Comparison of ENCODE assay signal across 17 cellular contexts in genomic region chr1:115067460-115067859, GRCh38. TPM values are rescaled to one million over a fixed set of nuclear protein-coding genes. Genes with fewer than 3 reads are reported as not detected.
A peak's percentile ranks its signal among the peaks of the same experiment; 100 is the strongest.
DNase-seq lines count a peak whose midpoint lies in the region; ATAC-seq, FAIRE-seq and TF ChIP-seq lines count a peak whose summit lies in the region.
"Had no signal": no experiment of that assay in that cellular context is flagged by ENCODE, and none has a peak within 500 bp of the region (broad histone marks: within the 10 kb centered on the region; RNA-seq: fewer than 3 reads in every experiment).

No MANE protein-coding gene starts in this region.

- H3K36me3 Mint-ChIP-seq in activated CD8-positive, alpha-beta T cell treated with anti-CD3 and anti-CD28 coated beads, Interleukin-2, amount 10 ng/mL, durations not matched to agents 7 days and 5 days (ENCODE audit: low read depth) = peaks cover 4% of the 10 kb centered on the region
- peaks cover 22% of the 10 kb centered on the region for H3K36me3 Mint-ChIP-seq in natural killer cell

- DNase-seq in AG08396 (ENCODE audit: low spot score) = peak; percentile 26
- DNase-seq in RPMI7951 (ENCODE audit: low read depth) = peak; percentile 86
- DNase-seq in dedifferentiated amniotic fluid mesenchymal stem cell (ENCODE audit: extremely low spot score) = peak; percentile 62
- DNase-seq in non-pigmented ciliary epithelial cell (ENCODE audit: low read depth) = peak; percentile 30
- DNase-seq in activated CD8-positive, alpha-beta T cell treated with anti-CD3 and anti-CD28 coated beads, Interleukin-2, amount 10 ng/mL, durations not matched to agents 7 days and 5 days = no peak
- DNase-seq in GM12892 (ENCODE audit: insufficient read length) = no peak
- DNase-seq in natural killer cell = no peak
- DNase-seq: activated CD4-positive, CD25-positive, alpha-beta regulatory T cell treated with anti-CD3 and anti-CD28 coated beads, Interleukin-2, amount 50 U/mL, for 72 hours; activated T-cell treated with anti-CD3 and anti-CD28 coated beads, Interleukin-2, amount 50 U/mL, for 4 hours; NCI-H1436 had no signal

- CTCF ChIA-PET in activated CD8-positive, alpha-beta T cell treated with anti-CD3 and anti-CD28 coated beads, Interleukin-2, amount 10 ng/mL, durations not matched to agents 7 days and 5 days (lab: Charles Lee) = interaction anchor here (0.9 to 1.5 kb wide), 3 partner anchors 14 to 29 kb away, joined by 3 to 9 read pairs (median 4); no protein-coding TSS in a partner anchor

- intact Hi-C loops in natural killer cell (cut with micrococcal nuclease) = no loop called here

- TF ChIP-seq CTCF in natural killer cell (IDR thresholded peaks at IDR 0.05) = no peak

- no peak overlapping the region for H3K27ac Mint-ChIP-seq in activated CD8-positive, alpha-beta T cell treated with anti-CD3 and anti-CD28 coated beads, Interleukin-2, amount 10 ng/mL, durations not matched to agents 7 days and 5 days
- no peak overlapping the region for H3K27ac Mint-ChIP-seq in natural killer cell

- FAIRE-seq in GM12892 (lab: Jason Lieb, UNC) = no peak
- FAIRE-seq: endothelial cell of umbilical vein, GM12891, H1 had no signal

- ATAC-seq in activated CD8-positive, alpha-beta T cell treated with anti-CD3 and anti-CD28 coated beads, Interleukin-2, amount 10 ng/mL, durations not matched to agents 7 days and 5 days = no peak
- ATAC-seq in GM18907 (IDR thresholded peaks at IDR 0.05; ENCODE audit: unreplicated experiment) = no peak
- ATAC-seq in natural killer cell = no peak
- ATAC-seq: activated T-cell treated with anti-CD3 and anti-CD28 coated beads, Interleukin-2, amount 50 U/mL, for 4 hours had no signal

- no peak overlapping the region for H3K4me3 Mint-ChIP-seq in activated CD8-positive, alpha-beta T cell treated with anti-CD3 and anti-CD28 coated beads, Interleukin-2, amount 10 ng/mL, durations not matched to agents 7 days and 5 days
- no peak overlapping the region for H3K4me3 Mint-ChIP-seq in natural killer cell
- H3K4me3 Mint-ChIP-seq: activated T-cell treated with anti-CD3 and anti-CD28 coated beads, Interleukin-2, amount 50 U/mL, for 4 hours had no signal

- no peaks in the 10 kb centered on the region for H3K9me3 Mint-ChIP-seq in activated CD8-positive, alpha-beta T cell treated with anti-CD3 and anti-CD28 coated beads, Interleukin-2, amount 10 ng/mL, durations not matched to agents 7 days and 5 days (ENCODE audit: insufficient read depth)
- no peaks in the 10 kb centered on the region for H3K9me3 Mint-ChIP-seq in natural killer cell

- peaks cover 21% of the 10 kb centered on the region for H3K4me1 Mint-ChIP-seq in activated CD8-positive, alpha-beta T cell treated with anti-CD3 and anti-CD28 coated beads, Interleukin-2, amount 10 ng/mL, durations not matched to agents 7 days and 5 days (ENCODE audit: low read depth)
- H3K4me1 Mint-ChIP-seq in natural killer cell = peaks cover 47 to 56% of the 10 kb centered on the region in 2 donors

- H3K27me3 Mint-ChIP-seq in activated CD8-positive, alpha-beta T cell treated with anti-CD3 and anti-CD28 coated beads, Interleukin-2, amount 10 ng/mL, durations not matched to agents 7 days and 5 days (ENCODE audit: low read depth) = no peaks in the 10 kb centered on the region
- H3K27me3 Mint-ChIP-seq in natural killer cell (ENCODE audit: low read depth in 2 of 2) = no peaks in the 10 kb centered on the region

- POLR2A ChIA-PET in activated CD8-positive, alpha-beta T cell treated with anti-CD3 and anti-CD28 coated beads, Interleukin-2, amount 10 ng/mL, durations not matched to agents 7 days and 5 days (lab: Charles Lee) = no interaction called here

- TF ChIP-seq POLR2A in GM12892 (IDR thresholded peaks at IDR 0.05; ENCODE audit: low read depth, low read length) = no peak

RNA-seq across cellular contexts. Expression of gene TSPAN2, which starts 21.8 kb away (rescaled TPM):
- total RNA-seq in RPMI7951 (2014; rRNA removed; shearing (Covaris generic)) = 0.49 and 1.4 TPM in 2 replicates
- under 1 TPM; 0.31 to 0.84 TPM for total RNA-seq in activated CD8-positive, alpha-beta T cell treated with anti-CD3 and anti-CD28 coated beads, Interleukin-2, amount 10 ng/mL, durations not matched to agents 7 days and 5 days
- not detected for polyA plus RNA-seq in GM12892 (2012; ENCODE audit: missing spikeins)
- total RNA-seq in natural killer cell = 10 to 100 TPM; 17.1 to 41.4 (median 28.6) TPM
- total RNA-seq: SK-MEL-5 had no signal

RNA-seq across cellular contexts. Expression of gene TSHB, which starts 37.8 kb away (rescaled TPM):
- total RNA-seq in RPMI7951 (2014; rRNA removed; shearing (Covaris generic)) = not detected in 2 replicates
- not detected for total RNA-seq in activated CD8-positive, alpha-beta T cell treated with anti-CD3 and anti-CD28 coated beads, Interleukin-2, amount 10 ng/mL, durations not matched to agents 7 days and 5 days
- polyA plus RNA-seq in GM12892 (2012; ENCODE audit: missing spikeins) = not detected
- total RNA-seq in natural killer cell = not detected
- total RNA-seq: activated T-cell treated with anti-CD3 and anti-CD28 coated beads, Interleukin-2, amount 50 U/mL, for 4 hours; endothelial cell of umbilical vein; H1; mononuclear cell; SK-MEL-5; tibial nerve had no signal
- polyA plus RNA-seq: endothelial cell of umbilical vein, H1 had no signal

Comparison
In these comparisons a context has a peak if more than half of its experiments do, and no peak if none do; other contexts are left out.
1. DNase-seq: peak in AG08396 (single experiment), RPMI7951 (single experiment), dedifferentiated amniotic fluid mesenchymal stem cell (single experiment) and non-pigmented ciliary epithelial cell (single experiment); none in activated CD8-positive, alpha-beta T cell treated with anti-CD3 and anti-CD28 coated beads, Interleukin-2, amount 10 ng/mL, durations not matched to agents 7 days and 5 days (single experiment), GM12892 (single experiment) and natural killer cell (single experiment).